6 cellular contexts compared by ENCODE assay signal in genomic region chr6:169702640-169703246, GRCh38. TPM values are rescaled to one million over a fixed set of nuclear protein-coding genes. Genes with fewer than 3 reads are reported as not detected.
DNase-seq lines count a peak whose midpoint lies in the region; ATAC-seq, FAIRE-seq and TF ChIP-seq lines count a peak whose summit lies in the region.

No MANE protein-coding gene starts in this region.

- DNase-seq in AG20443 (ENCODE audit: low spot score) = peak; percentile 44
- no peak for DNase-seq in NT2/D1 (ENCODE audit: low read depth, low spot score)
- DNase-seq in central memory CD8-positive, alpha-beta T cell (ENCODE audit: low spot score in 2 of 2) = peak in 1 of 2 donors; percentile 52
- peak in 4 of 6 donors; percentile 20 to 63 (median 50) for DNase-seq in pancreas
- no peak for DNase-seq in cerebellum (ENCODE audit: low spot score)

- no peaks in the 10 kb centered on the region for H3K9me3 Mint-ChIP-seq in central memory CD8-positive, alpha-beta T cell

- intact Hi-C loops in pancreas (cut with DNase I) = no loop called here

- peaks cover 21% of the 10 kb centered on the region for H3K36me3 Mint-ChIP-seq in central memory CD8-positive, alpha-beta T cell (ENCODE audit: insufficient read depth)

- no peak for TF ChIP-seq CTCF in pancreas (IDR thresholded peaks at IDR 0.05)

- H3K27ac ChIP-seq in pancreas = peak overlapping the region; percentile 93 to 97 (median 96)

- H3K9me3 ChIP-seq in NT2/D1 (ENCODE audit: insufficient read depth, low read length) (no peaks in the 10 kb centered on the region), pancreas (no peaks in the 10 kb centered on the region)

- peak overlapping the region; percentile 86 for H3K4me3 Mint-ChIP-seq in central memory CD8-positive, alpha-beta T cell

- H3K27ac Mint-ChIP-seq in central memory CD8-positive, alpha-beta T cell (ENCODE audit: low read depth) = peak overlapping the region; percentile 89

- H3K4me3 ChIP-seq in NT2/D1 (ENCODE audit: insufficient read length, low read depth) (peak overlapping the region; percentile 94), pancreas (peak overlapping the region; percentile 76 to 98 (median 88))

- H3K4me1 ChIP-seq in NT2/D1 (ENCODE audit: insufficient read depth, insufficient read length) (no peaks in the 10 kb centered on the region), pancreas (peaks cover 14 to 26% (median 24%) of the 10 kb centered on the region in 3 donors)

- ATAC-seq in GM21528 (IDR thresholded peaks at IDR 0.05; ENCODE audit: low FRiP score, unreplicated experiment) = peak; percentile 21
- ATAC-seq in central memory CD8-positive, alpha-beta T cell (replicated peaks; ENCODE audit: extremely low read depth, poor library complexity, severe bottlenecking) = peak; percentile 41
- peak; percentile 8 to 39 (median 26) for ATAC-seq in pancreas

- 1 to 2% methylated on average over 41 of the region's 41 CpGs for WGBS in pancreas, 2 donors

- no peaks in the 10 kb centered on the region for H3K27me3 ChIP-seq in NT2/D1 (ENCODE audit: insufficient read depth, insufficient read length)
- no peaks in the 10 kb centered on the region for H3K27me3 ChIP-seq in pancreas

- peaks cover 33% of the 10 kb centered on the region for H3K4me1 Mint-ChIP-seq in central memory CD8-positive, alpha-beta T cell

- H3K27me3 Mint-ChIP-seq in central memory CD8-positive, alpha-beta T cell = no peaks in the 10 kb centered on the region

- peak overlapping the region; percentile 97 for H3K9ac ChIP-seq in NT2/D1 (ENCODE audit: insufficient read length, low read depth)

- no peak for FAIRE-seq in pancreas (lab: Jason Lieb, UNC)

- H3K36me3 ChIP-seq in NT2/D1 (ENCODE audit: insufficient read depth, insufficient read length, low read length) = peaks cover 36% of the 10 kb centered on the region
- peaks cover 0 to 7% (median 0%) of the 10 kb centered on the region in 3 donors for H3K36me3 ChIP-seq in pancreas

RNA-seq across cellular contexts. Expression of gene C6orf120, which starts 0.8 kb away (rescaled TPM):
- total RNA-seq in pancreas (10 to 100 TPM in 4 of 6 donors, 1 to 10 TPM in 2; 7.9 to 15.5 (median 13.9) TPM), cerebellum (18.6 TPM)
- 1 to 10 TPM; 2.9 to 6.9 TPM for polyA plus RNA-seq in pancreas

RNA-seq across cellular contexts. Expression of gene WDR27, which starts 0.9 kb away (rescaled TPM):
- total RNA-seq in pancreas (10 to 100 TPM in 5 of 6 donors, 1 to 10 TPM in 1; 9.6 to 32.2 (median 14.9) TPM), cerebellum (65.5 TPM)
- polyA plus RNA-seq in pancreas = 10 to 100 TPM; 25.5 to 43.1 TPM

RNA-seq across cellular contexts. Expression of gene PHF10, which starts 21.6 kb away (rescaled TPM):
- total RNA-seq in pancreas = 10 to 100 TPM; 14.1 to 34.6 (median 19.9) TPM
- 10 to 100 TPM; 23.8 to 39.8 TPM for polyA plus RNA-seq in pancreas
- total RNA-seq in cerebellum = 46.2 TPM

RNA-seq across cellular contexts. Expression of gene DYNLT2, which starts 48.6 kb away (rescaled TPM):
- total RNA-seq in pancreas (1 to 10 TPM in 2 of 6 donors, under 1 TPM in 4; 0.20 to 1.2 (median 0.89) TPM), cerebellum (2.9 TPM)
- polyA plus RNA-seq in pancreas = 1 to 10 TPM; 1.4 to 2.9 TPM

RNA-seq across cellular contexts. Expression of gene ERMARD, which starts 48.7 kb away (rescaled TPM):
- total RNA-seq in pancreas (10 to 100 TPM in 5 of 6 donors, 1 to 10 TPM in 1; 9.1 to 16.7 (median 13.7) TPM), cerebellum (29.7 TPM)
- polyA plus RNA-seq in pancreas = 10 to 100 TPM; 50.7 to 62.4 TPM

Comparison
In these comparisons a context has a peak if more than half of its experiments do, and no peak if none do; other contexts are left out.
1. DNase-seq: peak in AG20443 (single experiment) and pancreas (4 of 6); none in NT2/D1 (single experiment) and cerebellum (single experiment).
2. Peak in every context shown above with its lines, with median percentiles within 50 percentile points of each other: ATAC-seq.